In the genomic region with DNA sequence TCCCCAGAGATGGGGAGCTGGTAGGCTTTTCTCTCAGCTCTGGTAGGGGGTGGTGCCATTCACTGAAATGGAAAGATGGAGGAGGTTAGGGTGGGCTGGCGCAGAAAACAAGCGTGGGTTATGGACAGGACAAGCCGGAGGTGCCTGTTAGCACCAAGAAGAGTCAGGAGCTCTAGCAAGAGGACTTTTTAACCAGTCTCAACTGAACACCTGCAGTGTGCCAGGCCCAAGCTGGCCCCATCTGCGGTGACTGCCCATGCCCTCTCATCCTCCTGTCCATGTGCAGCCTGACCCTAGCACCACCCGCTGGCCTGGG, we compare ENCODE assay signal across 1 cellular context.
TF ChIP-seq lines count a peak whose summit lies in the region.

No MANE protein-coding gene starts in this region.

TF ChIP-seq in GM23338, 12 proteins besides CTCF, POLR2A, EP300 and RAD21 (continued from another document):
- TF ChIP-seq, protein P1, sequence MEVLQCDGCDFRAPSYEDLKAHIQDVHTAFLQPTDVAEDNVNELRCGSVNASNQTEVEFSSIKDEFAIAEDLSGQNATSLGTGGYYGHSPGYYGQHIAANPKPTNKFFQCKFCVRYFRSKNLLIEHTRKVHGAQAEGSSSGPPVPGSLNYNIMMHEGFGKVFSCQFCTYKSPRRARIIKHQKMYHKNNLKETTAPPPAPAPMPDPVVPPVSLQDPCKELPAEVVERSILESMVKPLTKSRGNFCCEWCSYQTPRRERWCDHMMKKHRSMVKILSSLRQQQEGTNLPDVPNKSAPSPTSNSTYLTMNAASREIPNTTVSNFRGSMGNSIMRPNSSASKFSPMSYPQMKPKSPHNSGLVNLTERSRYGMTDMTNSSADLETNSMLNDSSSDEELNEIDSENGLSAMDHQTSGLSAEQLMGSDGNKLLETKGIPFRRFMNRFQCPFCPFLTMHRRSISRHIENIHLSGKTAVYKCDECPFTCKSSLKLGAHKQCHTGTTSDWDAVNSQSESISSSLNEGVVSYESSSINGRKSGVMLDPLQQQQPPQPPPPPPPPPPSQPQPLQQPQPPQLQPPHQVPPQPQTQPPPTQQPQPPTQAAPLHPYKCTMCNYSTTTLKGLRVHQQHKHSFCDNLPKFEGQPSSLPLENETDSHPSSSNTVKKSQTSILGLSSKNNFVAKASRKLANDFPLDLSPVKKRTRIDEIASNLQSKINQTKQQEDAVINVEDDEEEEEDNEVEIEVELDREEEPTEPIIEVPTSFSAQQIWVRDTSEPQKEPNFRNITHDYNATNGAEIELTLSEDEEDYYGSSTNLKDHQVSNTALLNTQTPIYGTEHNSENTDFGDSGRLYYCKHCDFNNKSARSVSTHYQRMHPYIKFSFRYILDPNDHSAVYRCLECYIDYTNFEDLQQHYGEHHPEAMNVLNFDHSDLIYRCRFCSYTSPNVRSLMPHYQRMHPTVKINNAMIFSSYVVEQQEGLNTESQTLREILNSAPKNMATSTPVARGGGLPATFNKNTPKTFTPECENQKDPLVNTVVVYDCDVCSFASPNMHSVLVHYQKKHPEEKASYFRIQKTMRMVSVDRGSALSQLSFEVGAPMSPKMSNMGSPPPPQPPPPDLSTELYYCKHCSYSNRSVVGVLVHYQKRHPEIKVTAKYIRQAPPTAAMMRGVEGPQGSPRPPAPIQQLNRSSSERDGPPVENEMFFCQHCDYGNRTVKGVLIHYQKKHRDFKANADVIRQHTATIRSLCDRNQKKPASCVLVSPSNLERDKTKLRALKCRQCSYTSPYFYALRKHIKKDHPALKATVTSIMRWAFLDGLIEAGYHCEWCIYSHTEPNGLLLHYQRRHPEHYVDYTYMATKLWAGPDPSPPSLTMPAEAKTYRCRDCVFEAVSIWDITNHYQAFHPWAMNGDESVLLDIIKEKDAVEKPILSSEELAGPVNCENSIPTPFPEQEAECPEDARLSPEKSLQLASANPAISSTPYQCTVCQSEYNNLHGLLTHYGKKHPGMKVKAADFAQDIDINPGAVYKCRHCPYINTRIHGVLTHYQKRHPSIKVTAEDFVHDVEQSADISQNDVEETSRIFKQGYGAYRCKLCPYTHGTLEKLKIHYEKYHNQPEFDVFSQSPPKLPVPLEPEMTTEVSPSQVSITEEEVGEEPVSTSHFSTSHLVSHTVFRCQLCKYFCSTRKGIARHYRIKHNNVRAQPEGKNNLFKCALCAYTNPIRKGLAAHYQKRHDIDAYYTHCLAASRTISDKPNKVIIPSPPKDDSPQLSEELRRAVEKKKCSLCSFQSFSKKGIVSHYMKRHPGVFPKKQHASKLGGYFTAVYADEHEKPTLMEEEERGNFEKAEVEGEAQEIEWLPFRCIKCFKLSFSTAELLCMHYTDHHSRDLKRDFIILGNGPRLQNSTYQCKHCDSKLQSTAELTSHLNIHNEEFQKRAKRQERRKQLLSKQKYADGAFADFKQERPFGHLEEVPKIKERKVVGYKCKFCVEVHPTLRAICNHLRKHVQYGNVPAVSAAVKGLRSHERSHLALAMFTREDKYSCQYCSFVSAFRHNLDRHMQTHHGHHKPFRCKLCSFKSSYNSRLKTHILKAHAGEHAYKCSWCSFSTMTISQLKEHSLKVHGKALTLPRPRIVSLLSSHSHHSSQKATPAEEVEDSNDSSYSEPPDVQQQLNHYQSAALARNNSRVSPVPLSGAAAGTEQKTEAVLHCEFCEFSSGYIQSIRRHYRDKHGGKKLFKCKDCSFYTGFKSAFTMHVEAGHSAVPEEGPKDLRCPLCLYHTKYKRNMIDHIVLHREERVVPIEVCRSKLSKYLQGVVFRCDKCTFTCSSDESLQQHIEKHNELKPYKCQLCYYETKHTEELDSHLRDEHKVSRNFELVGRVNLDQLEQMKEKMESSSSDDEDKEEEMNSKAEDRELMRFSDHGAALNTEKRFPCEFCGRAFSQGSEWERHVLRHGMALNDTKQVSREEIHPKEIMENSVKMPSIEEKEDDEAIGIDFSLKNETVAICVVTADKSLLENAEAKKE (CRISPR knock-in tag; IDR thresholded peaks at IDR 0.05) = no peak
- TF ChIP-seq EZH2phosphoT487 (IDR thresholded peaks at IDR 0.05; ENCODE audit: unreplicated experiment) (no peak), STAT1 (IDR thresholded peaks at IDR 0.05; ENCODE audit: unreplicated experiment) (no peak), ZNF114 (CRISPR knock-in tag; IDR thresholded peaks at IDR 0.05) (no peak)
- TF ChIP-seq, protein P2, sequence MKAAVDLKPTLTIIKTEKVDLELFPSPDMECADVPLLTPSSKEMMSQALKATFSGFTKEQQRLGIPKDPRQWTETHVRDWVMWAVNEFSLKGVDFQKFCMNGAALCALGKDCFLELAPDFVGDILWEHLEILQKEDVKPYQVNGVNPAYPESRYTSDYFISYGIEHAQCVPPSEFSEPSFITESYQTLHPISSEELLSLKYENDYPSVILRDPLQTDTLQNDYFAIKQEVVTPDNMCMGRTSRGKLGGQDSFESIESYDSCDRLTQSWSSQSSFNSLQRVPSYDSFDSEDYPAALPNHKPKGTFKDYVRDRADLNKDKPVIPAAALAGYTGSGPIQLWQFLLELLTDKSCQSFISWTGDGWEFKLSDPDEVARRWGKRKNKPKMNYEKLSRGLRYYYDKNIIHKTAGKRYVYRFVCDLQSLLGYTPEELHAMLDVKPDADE (IDR thresholded peaks at IDR 0.05) = no peak
